9 cellular contexts compared by ENCODE assay signal in genomic region chr7:124263232-124263827, GRCh38.
A peak's percentile ranks its signal among the peaks of the same experiment; 100 is the strongest.
DNase-seq lines count a peak whose midpoint lies in the region; ATAC-seq, FAIRE-seq and TF ChIP-seq lines count a peak whose summit lies in the region.
"Had no signal": no experiment of that assay in that cellular context is flagged by ENCODE, and none has a peak within 500 bp of the region (broad histone marks: within the 10 kb centered on the region; RNA-seq: fewer than 3 reads in every experiment).

No MANE protein-coding gene starts in this region.

- TF ChIP-seq CTCF in astrocyte (IDR thresholded peaks at IDR 0.05; ENCODE audit: insufficient read depth, low read depth, low read length) = no peak

- no peak overlapping the region for H3K27ac ChIP-seq in astrocyte (ENCODE audit: low read depth, low read length)
- H3K27ac ChIP-seq: parathyroid adenoma had no signal

- H3K36me3 ChIP-seq in astrocyte (ENCODE audit: insufficient read depth, low read length) = no peaks in the 10 kb centered on the region

- peak; percentile 89 for ATAC-seq in GM21367 (IDR thresholded peaks at IDR 0.05; ENCODE audit: unreplicated experiment)
- ATAC-seq in HG03280 (IDR thresholded peaks at IDR 0.05; ENCODE audit: unreplicated experiment) = peak; percentile 97

- H3K9me3 ChIP-seq in astrocyte (ENCODE audit: insufficient read depth, low read depth, low read length) = no peaks in the 10 kb centered on the region

- H3K4me2 ChIP-seq in astrocyte (ENCODE audit: low read length) = no peak overlapping the region

- H3K4me1 ChIP-seq in astrocyte (ENCODE audit: insufficient read depth, low read length) = no peaks in the 10 kb centered on the region
- H3K4me1 ChIP-seq: parathyroid adenoma had no signal

- no peaks in the 10 kb centered on the region for H3K27me3 Mint-ChIP-seq in astrocyte (ENCODE audit: low read depth, unreplicated experiment)

- H4K20me1 ChIP-seq in astrocyte (ENCODE audit: insufficient read depth, low read length) = no peaks in the 10 kb centered on the region

- H3K9me3 Mint-ChIP-seq in astrocyte (ENCODE audit: unreplicated experiment) = peaks cover 2% of the 10 kb centered on the region

- FAIRE-seq in astrocyte (lab: Jason Lieb, UNC) = no peak

- H3K27ac Mint-ChIP-seq in astrocyte (ENCODE audit: unreplicated experiment) = peak overlapping the region; percentile 95

- no peaks in the 10 kb centered on the region for H3K79me2 ChIP-seq in astrocyte (ENCODE audit: insufficient read depth, low read length)
- H3K79me2 ChIP-seq: parathyroid adenoma had no signal

- DNase-seq in EL (peak; percentile 4), astrocyte (ENCODE audit: low read depth) (no peak), NK-92 (lab: John Stamatoyannopoulos, UW; ENCODE audit: unreplicated experiment) (no peak), dermis blood vessel endothelial cell (no peak), NCI-H128 (lab: John Stamatoyannopoulos, UW; ENCODE audit: unreplicated experiment) (no peak)
- DNase-seq in activated T-cell treated with anti-CD3 and anti-CD28 coated beads, Interleukin-2, amount 50 U/mL, for 48 hours = no peak

- no peaks in the 10 kb centered on the region for H3K27me3 ChIP-seq in astrocyte (ENCODE audit: insufficient read depth, low read length)

- H3K4me3 Mint-ChIP-seq in astrocyte (ENCODE audit: unreplicated experiment) = no peak overlapping the region

- H3K4me3 ChIP-seq in astrocyte (ENCODE audit: insufficient read depth, low read depth, low read length) = no peak overlapping the region

- H2AFZ ChIP-seq in astrocyte (ENCODE audit: low read depth, low read length) = no peak overlapping the region
- H2AFZ ChIP-seq: parathyroid adenoma had no signal

- H3K4me1 Mint-ChIP-seq in astrocyte (ENCODE audit: low read depth, unreplicated experiment) = peaks cover 4% of the 10 kb centered on the region

- no peak overlapping the region for H3K9ac ChIP-seq in astrocyte (ENCODE audit: low read length)
- H3K9ac ChIP-seq: parathyroid adenoma had no signal

- H3K36me3 Mint-ChIP-seq in astrocyte (ENCODE audit: low read depth, unreplicated experiment) = no peaks in the 10 kb centered on the region
